In genomic region chr3:143650827-143651226, GRCh38 we compare ENCODE assay signal across 30 cellular contexts.
"Had no signal": no experiment of that assay in that cellular context is flagged by ENCODE, and none has a peak within 500 bp of the region (broad histone marks: within the 10 kb centered on the region; RNA-seq: fewer than 3 reads in every experiment).

No MANE protein-coding gene starts in this region.

- H3K4me1 Mint-ChIP-seq: activated CD4-positive, alpha-beta T cell treated with anti-CD3 and anti-CD28 coated beads, Interleukin-2, amount 10 ng/mL, durations not matched to agents 7 days and 5 days; activated naive CD4-positive, alpha-beta T cell treated with anti-CD3 and anti-CD28 coated beads, Interleukin-2, amount 10 ng/mL, durations not matched to agents 7 days and 5 days; activated naive CD8-positive, alpha-beta T cell treated with anti-CD3 and anti-CD28 coated beads for 36 hours; activated T-helper 17 cell treated with anti-CD3 and anti-CD28 coated beads, Interleukin-2, amount 50 U/mL, for 72 hours; central memory CD8-positive, alpha-beta T cell had no signal

- H3K27ac ChIP-seq: adrenal gland, KMS-11, SJSA1 had no signal

- H3K27me3 ChIP-seq: adrenal gland, MG63, SJSA1 had no signal

- ATAC-seq: activated T-helper 17 cell treated with anti-CD3 and anti-CD28 coated beads, Interleukin-2, amount 50 U/mL, for 72 hours; PC-3; T-helper 17 cell had no signal

- H3K27me3 Mint-ChIP-seq: activated CD4-positive, alpha-beta memory T cell treated with anti-CD3 and anti-CD28 coated beads for 36 hours; activated CD4-positive, alpha-beta T cell treated with anti-CD3 and anti-CD28 coated beads, Interleukin-2, amount 10 ng/mL, durations not matched to agents 7 days and 5 days; activated naive CD4-positive, alpha-beta T cell treated with anti-CD3 and anti-CD28 coated beads, Interleukin-2, amount 10 ng/mL, durations not matched to agents 7 days and 5 days; activated naive CD8-positive, alpha-beta T cell treated with anti-CD3 and anti-CD28 coated beads for 36 hours; activated T-helper 17 cell treated with anti-CD3 and anti-CD28 coated beads, Interleukin-2, amount 50 U/mL, for 72 hours; central memory CD8-positive, alpha-beta T cell; T-helper 17 cell had no signal

- H3K9me3 ChIP-seq: adrenal gland, MG63, SJSA1 had no signal

- H3K4me3 Mint-ChIP-seq: activated CD4-positive, alpha-beta memory T cell treated with anti-CD3 and anti-CD28 coated beads for 36 hours; activated CD4-positive, alpha-beta T cell treated with anti-CD3 and anti-CD28 coated beads, Interleukin-2, amount 10 ng/mL, durations not matched to agents 7 days and 5 days; activated naive CD4-positive, alpha-beta T cell treated with anti-CD3 and anti-CD28 coated beads, Interleukin-2, amount 10 ng/mL, durations not matched to agents 7 days and 5 days; activated naive CD8-positive, alpha-beta T cell treated with anti-CD3 and anti-CD28 coated beads for 36 hours; activated T-helper 17 cell treated with anti-CD3 and anti-CD28 coated beads, Interleukin-2, amount 50 U/mL, for 72 hours; central memory CD8-positive, alpha-beta T cell; T-helper 17 cell had no signal

- H3K4me1 ChIP-seq: adrenal gland, SJSA1 had no signal

- H3K36me3 ChIP-seq: adrenal gland, MG63, SJSA1 had no signal

- H3K9me3 Mint-ChIP-seq: activated CD4-positive, alpha-beta memory T cell treated with anti-CD3 and anti-CD28 coated beads for 36 hours; activated CD4-positive, alpha-beta T cell treated with anti-CD3 and anti-CD28 coated beads, Interleukin-2, amount 10 ng/mL, durations not matched to agents 7 days and 5 days; activated naive CD4-positive, alpha-beta T cell treated with anti-CD3 and anti-CD28 coated beads, Interleukin-2, amount 10 ng/mL, durations not matched to agents 7 days and 5 days; activated naive CD8-positive, alpha-beta T cell treated with anti-CD3 and anti-CD28 coated beads for 36 hours; central memory CD8-positive, alpha-beta T cell had no signal

- FAIRE-seq: bronchial epithelial cell, RCC 7860, TTC549 had no signal

- H3K4me3 ChIP-seq: adrenal gland, MG63, SJSA1 had no signal

- DNase-seq: activated CD4-positive, alpha-beta memory T cell treated with anti-CD3 and anti-CD28 coated beads for 36 hours; activated CD4-positive, alpha-beta T cell treated with anti-CD3 and anti-CD28 coated beads, Interleukin-2, amount 10 ng/mL, durations not matched to agents 7 days and 5 days; activated CD4-positive, CD25-positive, alpha-beta regulatory T cell; activated CD8-positive, alpha-beta memory T cell treated with anti-CD3 and anti-CD28 coated beads for 24 hours; activated gamma-delta T cell treated with Interleukin-2 at 50 U/mL for 16 hours; activated naive CD4-positive, alpha-beta T cell treated with anti-CD3 and anti-CD28 coated beads, Interleukin-2, amount 10 ng/mL, durations not matched to agents 7 days and 5 days; activated naive CD8-positive, alpha-beta T cell treated with anti-CD3 and anti-CD28 coated beads for 36 hours; activated T-cell treated with anti-CD3 and anti-CD28 coated beads, Interleukin-2, amount 50 U/mL, for 48 hours; anterior cingulate cortex; MG63; MV-4-11; NCI-H1105; NCI-H1436; NCI-H1694 treated with DMSO at 0.1 percent for 48 hours; NCI-H2029 treated with DMSO at 0.1 percent for 48 hours; NCI-H510A treated with DMSO at 0.1 percent for 48 hours; NCI-H69; NK-92 treated with Interleukin-12 subunit alpha and Interleukin-12 subunit beta, amount 100 ng/mL, for 24 hours; PC-3; SHP77; T-helper 17 cell; T-helper 9 cell had no signal
